ENCODE assay signal across 13 cellular contexts in genomic region chr10:120607016-120607709, GRCh38.
DNase-seq lines count a peak whose midpoint lies in the region; ATAC-seq and TF ChIP-seq lines count a peak whose summit lies in the region.
"Had no signal": no experiment of that assay in that cellular context is flagged by ENCODE, and none has a peak within 500 bp of the region (broad histone marks: within the 10 kb centered on the region; RNA-seq: fewer than 3 reads in every experiment).

No MANE protein-coding gene starts in this region.

- intact Hi-C loops in CD4-positive, alpha-beta T cell (cut with DNase I, micrococcal nuclease): no loop called here

- H3K9me3 ChIP-seq in CD4-positive, alpha-beta T cell (ENCODE audit: control insufficient read depth, low read length): no peaks in the 10 kb centered on the region

- CTCF ChIA-PET in CD4-positive, alpha-beta T cell (lab: Charles Lee): no interaction called here

- H3K4me3 ChIP-seq in astrocyte of the spinal cord (ENCODE audit: low read depth, low read length) (no peak overlapping the region), skeletal muscle cell (ENCODE audit: low read depth, low read length) (no peak overlapping the region)
- H3K4me3 ChIP-seq: skin epidermis had no signal

- H3K27me3 ChIP-seq in CD4-positive, alpha-beta T cell (ENCODE audit: control insufficient read depth, insufficient read depth, low read length): no peaks in the 10 kb centered on the region

- peaks cover 6% of the 10 kb centered on the region for H3K27me3 Mint-ChIP-seq in CD4-positive, alpha-beta T cell
- H3K27me3 Mint-ChIP-seq: activated CD4-positive, alpha-beta T cell treated with anti-CD3 and anti-CD28 coated beads for 36 hours had no signal

- H3K27ac Mint-ChIP-seq in CD4-positive, alpha-beta T cell: no peak overlapping the region
- H3K27ac Mint-ChIP-seq: activated CD4-positive, alpha-beta T cell treated with anti-CD3 and anti-CD28 coated beads for 36 hours had no signal

- H3K27ac ChIP-seq in CD4-positive, alpha-beta T cell (ENCODE audit: low read depth, low read length): no peak overlapping the region
- H3K27ac ChIP-seq: skin epidermis had no signal

- no peaks in the 10 kb centered on the region for H3K36me3 Mint-ChIP-seq in CD4-positive, alpha-beta T cell (ENCODE audit: low read depth)

- peak; percentile 93 for DNase-seq in astrocyte of the spinal cord (ENCODE audit: low read depth, low spot score)
- DNase-seq in skeletal muscle cell (ENCODE audit: low read depth): peak; percentile 83
- DNase-seq in NCI-H1105 treated with DMSO at 0.1 percent for 48 hours (lab: John Stamatoyannopoulos, UW): no peak
- no peak for DNase-seq in CD4-positive, alpha-beta T cell
- DNase-seq in stimulated activated CD4-positive, alpha-beta T cell treated with anti-CD3 and anti-CD28 coated beads, Interleukin-15, amount 100 ng/mL, for 24 hours: no peak
- DNase-seq: activated CD4-positive, alpha-beta T cell treated with anti-CD3 and anti-CD28 coated beads for 36 hours; NCI-H1417 treated with DMSO at 0.1 percent for 48 hours; Right ventricle myocardium superior; stimulated activated naive CD4-positive, alpha-beta T cell treated with Interleukin-2 at 50 U/mL for 16 hours had no signal

- H3K4me3 Mint-ChIP-seq in CD4-positive, alpha-beta T cell: no peak overlapping the region
- H3K4me3 Mint-ChIP-seq: activated CD4-positive, alpha-beta T cell treated with anti-CD3 and anti-CD28 coated beads for 36 hours had no signal

- POLR2A ChIA-PET in CD4-positive, alpha-beta T cell (lab: Charles Lee): no interaction called here

- H3K4me1 Mint-ChIP-seq in CD4-positive, alpha-beta T cell (ENCODE audit: low read depth): no peaks in the 10 kb centered on the region

- peak; percentile 23 for ATAC-seq in GM18909 (IDR thresholded peaks at IDR 0.05; ENCODE audit: poor library complexity, unreplicated experiment)
- ATAC-seq in HG03175 (IDR thresholded peaks at IDR 0.05; ENCODE audit: unreplicated experiment): peak; percentile 22
- no peak for ATAC-seq in CD4-positive, alpha-beta T cell (ENCODE audit: poor library complexity)
- no peak for ATAC-seq in HG03469 (IDR thresholded peaks at IDR 0.05; ENCODE audit: unreplicated experiment)

- TF ChIP-seq CTCF in astrocyte of the spinal cord (IDR thresholded peaks at IDR 0.05; ENCODE audit: low read depth, low read length): peak; percentile 6
- TF ChIP-seq CTCF in CD4-positive, alpha-beta T cell (IDR thresholded peaks at IDR 0.05): no peak

- peaks cover 3% of the 10 kb centered on the region for H3K9me3 Mint-ChIP-seq in CD4-positive, alpha-beta T cell

- in situ Hi-C loops in astrocyte of the spinal cord (cut with HindIII; ENCODE audit: low sequenced_read_pairs): no loop called here

Comparison
In these comparisons a context has a peak if more than half of its experiments do, and no peak if none do; other contexts are left out.
1. ATAC-seq: peak in GM18909 (single experiment) and HG03175 (single experiment); none in CD4-positive, alpha-beta T cell (single experiment) and HG03469 (single experiment).
2. DNase-seq: peak in astrocyte of the spinal cord (single experiment) and skeletal muscle cell (single experiment); none in NCI-H1105 treated with DMSO at 0.1 percent for 48 hours (single experiment), CD4-positive, alpha-beta T cell (0 of 10) and stimulated activated CD4-positive, alpha-beta T cell treated with anti-CD3 and anti-CD28 coated beads, Interleukin-15, amount 100 ng/mL, for 24 hours (single experiment).